In the genomic region with DNA sequence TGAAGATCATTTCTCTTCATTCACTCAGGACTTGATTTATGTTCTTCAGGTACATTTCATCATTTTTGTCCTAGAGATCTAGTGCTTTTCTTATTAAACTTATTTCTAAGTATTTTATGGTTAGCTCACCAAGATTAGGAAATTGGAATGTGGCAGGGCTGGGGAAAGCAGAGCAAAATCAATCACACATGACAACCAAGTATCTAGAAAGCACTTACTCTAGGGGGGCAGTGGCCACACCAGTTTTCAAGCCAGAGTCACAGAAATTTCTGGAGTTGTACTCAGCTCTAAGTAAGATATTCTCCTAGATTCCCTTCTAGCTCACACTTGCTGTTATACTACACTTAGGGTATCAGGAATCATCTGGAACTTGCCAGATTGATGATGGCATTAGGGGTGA, we compare ENCODE assay signal across 26 cellular contexts. TPM values are rescaled to one million over a fixed set of nuclear protein-coding genes. Genes with fewer than 3 reads are reported as not detected.
"Had no signal": no experiment of that assay in that cellular context is flagged by ENCODE, and none has a peak within 500 bp of the region (broad histone marks: within the 10 kb centered on the region; RNA-seq: fewer than 3 reads in every experiment).

No MANE protein-coding gene starts in this region.

- H3K9ac ChIP-seq: parathyroid adenoma had no signal

- H3K27ac ChIP-seq: cardiac muscle cell, heart right ventricle, left ventricle myocardium inferior, neutrophil, parathyroid adenoma, right atrium auricular region, transverse colon had no signal

- H3K36me3 ChIP-seq: cardiac muscle cell, heart right ventricle, left ventricle myocardium inferior, neutrophil, right atrium auricular region, transverse colon had no signal

- H2AFZ ChIP-seq: parathyroid adenoma had no signal

- FAIRE-seq: endothelial cell of umbilical vein, urothelium cell line had no signal

- H3K4me1 ChIP-seq: parathyroid adenoma, transverse colon had no signal

- DNase-seq: activated CD4-positive, alpha-beta T cell treated with anti-CD3 and anti-CD28 coated beads for 4 hours; activated CD4-positive, alpha-beta T cell treated with anti-CD3 and anti-CD28 coated beads, Interleukin-2, amount 50 U/mL, for 4 hours; activated CD4-positive, CD25-positive, alpha-beta regulatory T cell; activated naive CD4-positive, alpha-beta T cell; activated T-cell treated with anti-CD3 and anti-CD28 coated beads for 4 hours; activated T-cell treated with anti-CD3 and anti-CD28 coated beads, Interleukin-2, amount 50 U/mL, for 72 hours; anterior cingulate cortex; foreskin melanocyte; heart right ventricle; kidney glomerular epithelial cell; left ventricle myocardium inferior; nephron progenitor cell; stimulated activated CD4-positive, alpha-beta T cell treated with anti-CD3 and anti-CD28 coated beads, Interleukin-15, amount 100 ng/mL, for 24 hours; stimulated activated CD4-positive, alpha-beta T cell treated with anti-CD3 and anti-CD28 coated beads, Interleukin-2, amount 100 ng/mL, for 24 hours; stimulated activated naive B cell treated with anti-CD40 and anti-IgM and Interleukin-4, amounts not matched to agents 10 μg/mL and 1 μg/mL and 100 μg/mL, for 72 hours; transverse colon had no signal

- H3K9me3 ChIP-seq: neutrophil, transverse colon had no signal

- H3K27me3 ChIP-seq: cardiac muscle cell, right atrium auricular region, transverse colon had no signal

- H3K4me3 ChIP-seq: cardiac muscle cell, heart right ventricle, left ventricle myocardium inferior, lung, right atrium auricular region, transverse colon had no signal

- H3K79me2 ChIP-seq: parathyroid adenoma had no signal

RNA-seq across cellular contexts. Expression of gene MYEOV, which starts 33.3 kb away (rescaled TPM):
- total RNA-seq: activated naive CD4-positive, alpha-beta T cell treated with anti-CD3 and anti-CD28 coated beads, Interleukin-2, amount 50 U/mL, for 72 hours; heart right ventricle; left ventricle myocardium inferior; T-helper 1 cell treated with Interleukin-12 subunit alpha and Interleukin-12 subunit beta and Interleukin-4 antibody, amounts not matched to agents 30 ng/mL and 1 ng/mL, for 36 hours; temporal lobe had no signal
- polyA plus RNA-seq: cardiac muscle cell had no signal
